ENCODE assay signal across 9 cellular contexts in the genomic region with DNA sequence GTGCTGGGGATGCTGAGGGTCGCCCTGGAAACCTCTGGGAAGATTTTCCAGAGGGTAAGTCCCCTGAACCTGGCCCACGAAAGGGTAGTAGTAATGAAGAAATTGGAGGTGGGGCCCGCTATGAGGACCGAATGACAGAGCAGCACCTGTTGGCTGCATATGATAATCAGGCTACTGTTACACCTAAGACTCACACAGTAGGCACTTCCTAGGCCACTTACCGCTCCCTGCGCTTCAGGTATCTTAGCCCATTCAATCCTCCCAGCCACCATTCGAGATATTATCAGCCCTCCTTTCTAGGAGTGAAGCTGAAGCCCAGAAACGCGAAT. TPM values are rescaled to one million over a fixed set of nuclear protein-coding genes. Genes with fewer than 3 reads are reported as not detected.
DNase-seq lines count a peak whose midpoint lies in the region; ATAC-seq and TF ChIP-seq lines count a peak whose summit lies in the region.
"Had no signal": no experiment of that assay in that cellular context is flagged by ENCODE, and none has a peak within 500 bp of the region (broad histone marks: within the 10 kb centered on the region; RNA-seq: fewer than 3 reads in every experiment).

No MANE protein-coding gene starts in this region.

- H3K27ac ChIP-seq in SK-N-SH (ENCODE audit: low read depth in 2 of 2, low read length in 1 of 2) (no peak overlapping the region), caudate nucleus (ENCODE audit: low read depth, low read length) (peak overlapping the region; percentile 49), trophoblast cell (ENCODE audit: low read depth, low read length) (no peak overlapping the region)

- no peak overlapping the region for H2BK5ac ChIP-seq in trophoblast cell (ENCODE audit: low read depth, low read length, poor library complexity)

- no peak overlapping the region for H2BK120ac ChIP-seq in trophoblast cell (ENCODE audit: insufficient read depth, low read length, poor library complexity)

- TF ChIP-seq POLR2A in lower leg skin (IDR thresholded peaks at IDR 0.05) = no peak

- DNase-seq in SK-N-SH (no peak), caudate nucleus (lab: John Stamatoyannopoulos, UW) (no peak), trophoblast cell (no peak), lower leg skin (ENCODE audit: low spot score in 2 of 2) (no peak), GM10248 (ENCODE audit: extremely low spot score) (no peak)
- no peak for DNase-seq in Jurkat, Clone E6-1 (ENCODE audit: low read depth, low spot score)
- DNase-seq in stimulated activated CD8-positive, alpha-beta memory T cell treated with anti-CD3 and anti-CD28 coated beads, Interleukin-4, amount 100 ng/mL, for 48 hours = no peak

- CTCF ChIA-PET in SK-N-SH (lab: Yijun Ruan, JAX) (interaction anchor here (0.6 to 3.4 kb wide), 10 partner anchors 27 to 192 kb away, joined by 3 to 57 read pairs (median 3); no protein-coding TSS in a partner anchor), GM10248 (lab: Yijun Ruan, JAX) (interaction anchor here (0.7 to 4.9 kb wide), 15 partner anchors 12 to 383 kb away, joined by 3 to 82 read pairs (median 5); a partner anchor contains a TSS)

- H3K23ac ChIP-seq in trophoblast cell (ENCODE audit: low read length) = no peak overlapping the region

- no peak overlapping the region for H2AFZ ChIP-seq in SK-N-SH (ENCODE audit: low read depth)
- H2AFZ ChIP-seq in trophoblast cell (ENCODE audit: insufficient read depth, low read length, poor library complexity) = peak overlapping the region; percentile 18

- no peaks in the 10 kb centered on the region for H3F3A ChIP-seq in SK-N-SH (replicated peaks; ENCODE audit: insufficient read depth)

- H3K4me1 ChIP-seq in SK-N-SH (ENCODE audit: control insufficient read depth in 1 of 2, insufficient read depth in 2 of 2, low read depth in 1 of 2, low read length in 1 of 2) (peaks cover 3 to 8% of the 10 kb centered on the region in 2 experiments; a peak in 3 of 4 replicates), trophoblast cell (ENCODE audit: control insufficient read depth in 1 of 2, insufficient read depth in 2 of 2, low read length in 2 of 2) (peaks cover 4 to 8% of the 10 kb centered on the region in 2 experiments)

- no peak overlapping the region for H3K18ac ChIP-seq in trophoblast cell (ENCODE audit: low read length)

- no peaks in the 10 kb centered on the region for H3K36me3 ChIP-seq in SK-N-SH (replicated peaks in 1 of 2; ENCODE audit: control insufficient read depth in 1 of 2, insufficient read depth in 2 of 2, low read length in 1 of 2)
- H3K36me3 ChIP-seq in trophoblast cell (ENCODE audit: control insufficient read depth in 1 of 2, insufficient read depth in 2 of 2, low read length in 2 of 2) = no peaks in the 10 kb centered on the region

- no peak overlapping the region for H2AK5ac ChIP-seq in trophoblast cell (ENCODE audit: low read length)

- TF ChIP-seq EP300 in SK-N-SH (IDR thresholded peaks at IDR 0.05; ENCODE audit: borderline replicate concordance in 1 of 2, low read depth in 1 of 2, low read length in 1 of 2) = no peak

- H3K9me2 ChIP-seq in SK-N-SH = no peaks in the 10 kb centered on the region

- TF ChIP-seq RAD21 in SK-N-SH (IDR thresholded peaks at IDR 0.05; ENCODE audit: low read length) = no peak

- H3K4me2 ChIP-seq in SK-N-SH = no peak overlapping the region
- peak overlapping the region; percentile 38 for H3K4me2 ChIP-seq in trophoblast cell (ENCODE audit: low read length)

- no peaks in the 10 kb centered on the region for H4K20me1 ChIP-seq in SK-N-SH (ENCODE audit: insufficient read depth)

- 22% methylated on average over 9 of the region's 9 CpGs for WGBS in SK-N-SH (ENCODE audit: low lambda C conversion rate)
- WGBS in trophoblast cell (ENCODE audit: extremely low coverage, insufficient coverage, insufficient read length) = no CpG with 5 or more reads among the region's 9 CpGs
- WGBS in lower leg skin, 2 donors = 4% methylated on average over 9 of the region's 9 CpGs

- no peak overlapping the region for H3K14ac ChIP-seq in trophoblast cell (ENCODE audit: low read length)

- no peak overlapping the region for H4K12ac ChIP-seq in trophoblast cell (ENCODE audit: low read depth, low read length)

- H3K9me3 ChIP-seq in SK-N-SH (no peaks in the 10 kb centered on the region), trophoblast cell (ENCODE audit: insufficient read depth, low read depth, low read length) (no peaks in the 10 kb centered on the region)

- H3K4me3 ChIP-seq in SK-N-SH (ENCODE audit: low read depth in 2 of 2, low read length in 1 of 2) = peak overlapping the region; percentile 13 to 25; a peak in 2 of 4 replicates
- H3K4me3 ChIP-seq in Jurkat, Clone E6-1 (ENCODE audit: low read length) = peak overlapping the region; percentile 15; the same call in 1 of the 2 replicates
- no peak overlapping the region for H3K4me3 ChIP-seq in trophoblast cell (ENCODE audit: low read depth, low read length)
- H3K4me3 ChIP-seq in lower leg skin (ENCODE audit: low read depth, poor library complexity, severe bottlenecking) = no peak overlapping the region

- H4K8ac ChIP-seq in trophoblast cell (ENCODE audit: low read depth, low read length) = peak overlapping the region; percentile 47

- H3K79me2 ChIP-seq in SK-N-SH (ENCODE audit: insufficient read depth) (no peaks in the 10 kb centered on the region; the same call in 1 of the 2 replicates), trophoblast cell (ENCODE audit: control insufficient read depth, insufficient read depth, low read length, poor library complexity) (no peaks in the 10 kb centered on the region)

- H2BK12ac ChIP-seq in trophoblast cell (ENCODE audit: low read length) = no peak overlapping the region

- H4K91ac ChIP-seq in trophoblast cell (ENCODE audit: low read depth, low read length) = no peak overlapping the region

- H3K27me3 ChIP-seq in SK-N-SH (ENCODE audit: insufficient read depth) (no peaks in the 10 kb centered on the region), trophoblast cell (ENCODE audit: insufficient read depth, low read length) (no peaks in the 10 kb centered on the region)

- H3K79me1 ChIP-seq in trophoblast cell (ENCODE audit: low read length) = peaks cover 4% of the 10 kb centered on the region

- ATAC-seq in SK-N-SH treated with all-trans-retinoic acid at 6 μM for 48 hours = no peak; the same call in 2 of the 3 replicates

- no peak overlapping the region for H3K9ac ChIP-seq in SK-N-SH
- H3K9ac ChIP-seq in trophoblast cell (ENCODE audit: low read length) = no peak overlapping the region

- H3K4ac ChIP-seq in trophoblast cell (ENCODE audit: low read depth, low read length) = no peak overlapping the region

- POLR2A ChIA-PET in SK-N-SH (lab: Yijun Ruan, JAX) (interaction anchor here (0.6 to 0.7 kb wide), 3 partner anchors 32 to 1456 kb away, joined by 3 to 5 read pairs (median 3); a partner anchor contains a TSS), GM10248 (lab: Yijun Ruan, JAX) (interaction anchor here (0.9 to 1.0 kb wide), 2 partner anchors 29 to 46 kb away, joined by 3 to 5 read pairs; no protein-coding TSS in a partner anchor)

- intact Hi-C loops in lower leg skin (cut with DNase I; ENCODE audit: low total_unique reads) = loop anchor here (5.0 to 10.0 kb wide), 3 partner anchors 35 to 237 kb away; no protein-coding TSS in a partner anchor

- TF ChIP-seq CTCF in SK-N-SH (IDR thresholded peaks at IDR 0.05) (no peak; the same call in 1 of the 2 replicates), lower leg skin (IDR thresholded peaks at IDR 0.05) (no peak), GM10248 (IDR thresholded peaks at IDR 0.05; ENCODE audit: control extremely low read depth, extremely low read depth, low read depth, missing control alignments) (no peak)

TF ChIP-seq in SK-N-SH, 30 proteins besides CTCF, POLR2A, EP300 and RAD21 (continues in another document):
- TF ChIP-seq GATA2 (CRISPR knock-in tag; IDR thresholded peaks at IDR 0.05) (no peak), MXI1 (IDR thresholded peaks at IDR 0.05; ENCODE audit: low read depth, low read length) (no peak)

TF ChIP-seq in SK-N-SH treated with all-trans-retinoic acid at 6 μM for 48 hours, 23 proteins besides CTCF, POLR2A, EP300 and RAD21 (continues in another document):
- TF ChIP-seq GLIS3 (CRISPR knock-in tag; IDR thresholded peaks at IDR 0.05) (no peak), ARNTL (CRISPR knock-in tag; IDR thresholded peaks at IDR 0.05; ENCODE audit: borderline replicate concordance, low read depth) (no peak), ZNF565 (CRISPR knock-in tag; conservative IDR thresholded peaks at IDR 0.05; ENCODE audit: low read depth) (no peak)
- TF ChIP-seq, protein P1, sequence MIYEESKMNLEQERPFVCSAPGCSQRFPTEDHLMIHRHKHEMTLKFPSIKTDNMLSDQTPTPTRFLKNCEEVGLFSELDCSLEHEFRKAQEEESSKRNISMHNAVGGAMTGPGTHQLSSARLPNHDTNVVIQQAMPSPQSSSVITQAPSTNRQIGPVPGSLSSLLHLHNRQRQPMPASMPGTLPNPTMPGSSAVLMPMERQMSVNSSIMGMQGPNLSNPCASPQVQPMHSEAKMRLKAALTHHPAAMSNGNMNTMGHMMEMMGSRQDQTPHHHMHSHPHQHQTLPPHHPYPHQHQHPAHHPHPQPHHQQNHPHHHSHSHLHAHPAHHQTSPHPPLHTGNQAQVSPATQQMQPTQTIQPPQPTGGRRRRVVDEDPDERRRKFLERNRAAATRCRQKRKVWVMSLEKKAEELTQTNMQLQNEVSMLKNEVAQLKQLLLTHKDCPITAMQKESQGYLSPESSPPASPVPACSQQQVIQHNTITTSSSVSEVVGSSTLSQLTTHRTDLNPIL (CRISPR knock-in tag; IDR thresholded peaks at IDR 0.05; ENCODE audit: low read depth) = no peak

RNA-seq across cellular contexts. Expression of a gene that starts 4.3 kb away (rescaled TPM):
- 2.1 and 5.4 TPM in 2 replicates for polyA plus RNA-seq in SK-N-SH (2012; rRNA removed)
- 3.3 and 6.5 TPM in 2 replicates for polyA plus RNA-seq in SK-N-SH (2012; cell fraction: cytosol; rRNA removed)
- polyA plus RNA-seq in SK-N-SH (2012; cell fraction: nucleus; rRNA removed) = 4.3 and 6.0 TPM in 2 replicates
- polyA plus RNA-seq in Jurkat, Clone E6-1 (2012; ENCODE audit: insufficient read depth, insufficient read length) = 17.1 TPM
- 16.3 and 16.4 TPM in 2 replicates for polyA plus RNA-seq in trophoblast cell (2013)
- total RNA-seq in lower leg skin = 10 to 100 TPM in 3 of 4 donors, 1 to 10 TPM in 1; 6.8 to 17.9 (median 11.4) TPM

RNA-seq across cellular contexts. Expression of a gene that starts 23.7 kb away (rescaled TPM):
- not detected in 2 replicates for polyA plus RNA-seq in SK-N-SH (2012; rRNA removed)
- polyA plus RNA-seq in SK-N-SH (2012; cell fraction: cytosol; rRNA removed) = not detected in 2 replicates
- not detected in 2 replicates for polyA plus RNA-seq in SK-N-SH (2012; cell fraction: nucleus; rRNA removed)
- not detected for polyA plus RNA-seq in Jurkat, Clone E6-1 (2012; ENCODE audit: insufficient read depth, insufficient read length)
- 0.31 TPM in 1 of 2 replicates, not detected in the other for polyA plus RNA-seq in trophoblast cell (2013)
- total RNA-seq in lower leg skin = 10 to 100 TPM; 25.7 to 29.9 (median 28.4) TPM
- total RNA-seq: H4 had no signal

RNA-seq across cellular contexts. Expression of a gene that starts 29.5 kb away (rescaled TPM):
- polyA plus RNA-seq in SK-N-SH (2012; rRNA removed) = 0.59 and 0.76 TPM in 2 replicates
- 0.39 and 0.62 TPM in 2 replicates for polyA plus RNA-seq in SK-N-SH (2012; cell fraction: cytosol; rRNA removed)
- 1.6 and 2.6 TPM in 2 replicates for polyA plus RNA-seq in SK-N-SH (2012; cell fraction: nucleus; rRNA removed)
- 30.0 TPM for polyA plus RNA-seq in Jurkat, Clone E6-1 (2012; ENCODE audit: insufficient read depth, insufficient read length)
- 0.94 and 1.1 TPM in 2 replicates for polyA plus RNA-seq in trophoblast cell (2013)
- total RNA-seq in lower leg skin = 1 to 10 TPM in 2 of 4 donors, under 1 TPM in 1, not detected in 1; 0.79 to 8.4 (median 4.4) TPM
- total RNA-seq: H4 had no signal

RNA-seq across cellular contexts. Expression of a gene that starts 31.5 kb away (rescaled TPM):
- 5.5 and 11.4 TPM in 2 replicates for polyA plus RNA-seq in SK-N-SH (2012; rRNA removed)
- polyA plus RNA-seq in SK-N-SH (2012; cell fraction: cytosol; rRNA removed) = 0.58 and 1.2 TPM in 2 replicates
- 34.8 and 42.4 TPM in 2 replicates for polyA plus RNA-seq in SK-N-SH (2012; cell fraction: nucleus; rRNA removed)
- polyA plus RNA-seq in Jurkat, Clone E6-1 (2012; ENCODE audit: insufficient read depth, insufficient read length) = 16.1 TPM
- 6.3 and 6.7 TPM in 2 replicates for polyA plus RNA-seq in trophoblast cell (2013)
- 100 to 1,000 TPM in 1 of 4 donors, 10 to 100 TPM in 1, 1 to 10 TPM in 2; 5.9 to 476 (median 25.8) TPM for total RNA-seq in lower leg skin

Comparison
In these comparisons a context has a peak if more than half of its experiments do, and no peak if none do; other contexts are left out.
1. H3K4me3 ChIP-seq: peak in SK-N-SH (2 of 2) and Jurkat, Clone E6-1 (single experiment); none in trophoblast cell (single experiment) and lower leg skin (single experiment).